8 cellular contexts compared by ENCODE assay signal in the genomic region with DNA sequence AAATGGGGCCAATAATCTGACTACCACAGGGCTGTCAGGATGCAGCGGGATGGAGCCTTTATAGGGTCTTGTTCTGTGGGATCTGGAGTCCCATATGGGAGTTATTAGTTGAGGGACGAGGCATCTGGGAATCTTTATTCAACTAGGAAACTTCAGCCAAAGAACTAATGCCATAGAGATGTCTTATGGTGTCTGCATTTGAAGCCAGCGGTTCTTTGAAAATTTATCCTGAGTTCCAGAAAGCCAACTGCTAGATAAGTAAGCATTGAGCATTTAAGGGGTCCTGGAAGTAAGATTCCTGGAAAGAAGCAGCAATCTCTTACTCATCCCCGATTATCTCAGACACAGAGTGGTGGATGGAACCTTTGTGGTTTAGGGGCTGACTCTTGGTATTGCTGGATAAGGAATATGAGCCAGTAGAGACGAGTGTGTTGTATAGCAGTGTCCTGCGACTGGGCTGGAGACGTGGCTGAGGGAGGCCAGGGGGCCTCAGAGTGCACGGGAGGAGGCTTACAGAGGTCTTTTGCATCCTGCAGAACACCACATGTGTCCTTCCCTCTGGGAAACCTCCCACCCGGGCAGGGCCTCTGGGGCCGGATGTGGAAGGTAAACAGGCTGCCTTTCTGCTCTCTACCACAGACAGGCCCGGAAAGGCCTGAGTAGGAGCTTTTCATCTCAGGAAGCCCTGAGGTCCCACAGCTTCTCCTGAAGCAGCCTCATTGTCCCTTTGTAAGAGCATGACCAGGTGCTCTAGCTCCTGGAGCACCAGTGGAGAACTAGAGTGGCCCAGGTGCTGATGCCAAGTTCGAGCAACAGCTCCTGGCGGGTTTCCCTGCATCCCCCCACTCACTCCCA. TPM values are rescaled to one million over a fixed set of nuclear protein-coding genes. Genes with fewer than 3 reads are reported as not detected.
A peak's percentile ranks its signal among the peaks of the same experiment; 100 is the strongest.
DNase-seq lines count a peak whose midpoint lies in the region; TF ChIP-seq lines count a peak whose summit lies in the region.

No MANE protein-coding gene starts in this region.

- peak overlapping the region; percentile 80 for H3K27ac Mint-ChIP-seq in progenitor cell of endocrine pancreas

- H3K9ac ChIP-seq in SK-N-SH (no peak overlapping the region), fibroblast of lung (ENCODE audit: insufficient read depth, low read length) (no peak overlapping the region)

- H3K27ac ChIP-seq in SK-N-SH (ENCODE audit: low read depth in 2 of 2, low read length in 1 of 2) (peak overlapping the region; percentile 41 to 52), fibroblast of lung (ENCODE audit: insufficient read depth, low read length) (peak overlapping the region; percentile 38)

- H4K20me1 ChIP-seq in SK-N-SH (ENCODE audit: insufficient read depth) (peaks cover 79% of the 10 kb centered on the region), fibroblast of lung (ENCODE audit: control insufficient read depth, extremely low read depth, insufficient read depth, low read length) (no peaks in the 10 kb centered on the region)

- H3K9me3 ChIP-seq in SK-N-SH (no peaks in the 10 kb centered on the region), fibroblast of lung (ENCODE audit: control insufficient read depth, insufficient read depth, low read depth, low read length) (no peaks in the 10 kb centered on the region)

- H3K36me3 ChIP-seq in SK-N-SH (replicated peaks in 1 of 2; ENCODE audit: control insufficient read depth in 1 of 2, insufficient read depth in 2 of 2, low read length in 1 of 2) (peaks cover 5 to 27% of the 10 kb centered on the region in 2 experiments), fibroblast of lung (ENCODE audit: control insufficient read depth, insufficient read depth, low read length) (peaks cover 12% of the 10 kb centered on the region)

- POLR2A ChIA-PET in SK-N-SH (lab: Yijun Ruan, JAX): no interaction called here

- no peak overlapping the region for H3K4me3 Mint-ChIP-seq in progenitor cell of endocrine pancreas (ENCODE audit: low read depth)

- peak; percentile 74 for DNase-seq in Daoy (ENCODE audit: low read depth)
- DNase-seq in SK-N-SH: no peak
- peak; percentile 56 to 87 for DNase-seq in fibroblast of lung (ENCODE audit: low read depth in 2 of 2)
- no peak for DNase-seq in progenitor cell of endocrine pancreas (ENCODE audit: low spot score, unreplicated experiment)
- DNase-seq in NCI-H748 treated with DMSO at 0.1 percent for 48 hours (lab: John Stamatoyannopoulos, UW): no peak
- DNase-seq in activated naive CD4-positive, alpha-beta T cell (lab: John Stamatoyannopoulos, UW): no peak
- no peak for DNase-seq in T-helper 9 cell
- DNase-seq in MV-4-11 (lab: John Stamatoyannopoulos, UW): no peak

- TF ChIP-seq EP300 in SK-N-SH (IDR thresholded peaks at IDR 0.05; ENCODE audit: borderline replicate concordance in 1 of 2, low read depth in 1 of 2, low read length in 1 of 2): no peak

- H3K4me2 ChIP-seq in SK-N-SH: peak overlapping the region; percentile 31; the same call in 1 of the 2 replicates
- H3K4me2 ChIP-seq in fibroblast of lung (ENCODE audit: extremely low read depth, insufficient read depth, low read length): peak overlapping the region; percentile 52

- H3K79me2 ChIP-seq in SK-N-SH (ENCODE audit: insufficient read depth): peaks cover 97% of the 10 kb centered on the region
- peaks cover 90% of the 10 kb centered on the region for H3K79me2 ChIP-seq in fibroblast of lung (ENCODE audit: control insufficient read depth, insufficient read depth, low read length)

- CTCF ChIA-PET in SK-N-SH (lab: Yijun Ruan, JAX): interaction anchor here (0.6 to 1.4 kb wide), 3 partner anchors 9 to 42 kb away, joined by 3 read pairs; no protein-coding TSS in a partner anchor

- H3K27me3 Mint-ChIP-seq in progenitor cell of endocrine pancreas: no peaks in the 10 kb centered on the region

- 60% methylated on average over 10 of the region's 13 CpGs for whole genome bisulfite sequencing in SK-N-SH (ENCODE audit: low lambda C conversion rate)

- peaks cover 6% of the 10 kb centered on the region for H3K36me3 Mint-ChIP-seq in progenitor cell of endocrine pancreas (ENCODE audit: insufficient read depth)

- H3K27me3 ChIP-seq in SK-N-SH (ENCODE audit: insufficient read depth) (no peaks in the 10 kb centered on the region), fibroblast of lung (ENCODE audit: control insufficient read depth, insufficient read depth, low read length) (no peaks in the 10 kb centered on the region)

- H3K4me1 ChIP-seq in SK-N-SH (ENCODE audit: control insufficient read depth in 1 of 2, insufficient read depth in 2 of 2, low read depth in 1 of 2, low read length in 1 of 2) (peaks cover 10 to 31% of the 10 kb centered on the region in 2 experiments; a peak in 3 of 4 replicates), fibroblast of lung (ENCODE audit: control insufficient read depth, extremely low read depth, insufficient read depth, low read length) (peaks cover 37% of the 10 kb centered on the region)

- no peaks in the 10 kb centered on the region for H3K9me3 Mint-ChIP-seq in progenitor cell of endocrine pancreas (ENCODE audit: low read depth)

- H3F3A ChIP-seq in SK-N-SH (replicated peaks; ENCODE audit: insufficient read depth): peaks cover 33% of the 10 kb centered on the region

- H2AFZ ChIP-seq in SK-N-SH (ENCODE audit: low read depth): no peak overlapping the region
- no peak overlapping the region for H2AFZ ChIP-seq in fibroblast of lung (ENCODE audit: low read length)

- peaks cover 69% of the 10 kb centered on the region for H3K4me1 Mint-ChIP-seq in progenitor cell of endocrine pancreas (ENCODE audit: low read depth)

- H3K4me3 ChIP-seq in SK-N-SH (ENCODE audit: low read depth in 2 of 2, low read length in 1 of 2): no peak overlapping the region
- no peak overlapping the region for H3K4me3 ChIP-seq in fibroblast of lung (replicated peaks in 1 of 4; ENCODE audit: control extremely low read depth in 1 of 4, insufficient read depth in 1 of 4, low read depth in 3 of 4, low read length in 4 of 4)

- TF ChIP-seq RAD21 in SK-N-SH (IDR thresholded peaks at IDR 0.05; ENCODE audit: low read length): no peak

- TF ChIP-seq CTCF in SK-N-SH (IDR thresholded peaks at IDR 0.05) (no peak), fibroblast of lung (conservative IDR thresholded peaks at IDR 0.05 in 1 of 2, IDR thresholded peaks at IDR 0.05 in 1 of 2; ENCODE audit: low read depth in 1 of 2, low read length in 2 of 2) (no peak), progenitor cell of endocrine pancreas (IDR thresholded peaks at IDR 0.05; ENCODE audit: unreplicated experiment) (no peak)

- no peaks in the 10 kb centered on the region for H3K9me2 ChIP-seq in SK-N-SH

TF ChIP-seq in SK-N-SH, 30 proteins besides CTCF, POLR2A, EP300 and RAD21:
- TF ChIP-seq JUND (IDR thresholded peaks at IDR 0.05): peak; percentile 29; the same call in 1 of the 2 replicates
- no peak for TF ChIP-seq EZH2phosphoT487 (IDR thresholded peaks at IDR 0.05; ENCODE audit: borderline replicate concordance, low read depth)

RNA-seq across cellular contexts. Expression of gene ACTN4, which starts 28.8 kb away (rescaled TPM):
- 124 and 199 TPM in 2 replicates for total RNA-seq in Daoy (2014; rRNA removed; shearing (Covaris generic))
- polyA plus RNA-seq in SK-N-SH (2012; rRNA removed): 494 and 598 TPM in 2 replicates
- polyA plus RNA-seq in SK-N-SH (2012; cell fraction: cytosol; rRNA removed): 222 and 365 TPM in 2 replicates
- 687 and 951 TPM in 2 replicates for polyA plus RNA-seq in SK-N-SH (2012; cell fraction: nucleus; rRNA removed)
- total RNA-seq in fibroblast of lung: 65.0 and 127 TPM in 2 replicates
- polyA plus RNA-seq in fibroblast of lung: 363 and 683 TPM in 2 replicates
- polyA plus RNA-seq in fibroblast of lung (2012): 608 and 1,180 TPM in 2 replicates
- 641 and 1,577 TPM in 2 replicates for polyA minus RNA-seq in fibroblast of lung (ENCODE audit: low replicate concordance)
- 639 and 657 TPM in 2 replicates for total RNA-seq in progenitor cell of endocrine pancreas

RNA-seq across cellular contexts. Expression of gene EIF3K, which starts 57.3 kb away (rescaled TPM):
- total RNA-seq in Daoy (2014; rRNA removed; shearing (Covaris generic)): 853 and 886 TPM in 2 replicates
- 405 and 484 TPM in 2 replicates for polyA plus RNA-seq in SK-N-SH (2012; rRNA removed)
- 274 and 343 TPM in 2 replicates for polyA plus RNA-seq in SK-N-SH (2012; cell fraction: cytosol; rRNA removed)
- 285 and 487 TPM in 2 replicates for polyA plus RNA-seq in SK-N-SH (2012; cell fraction: nucleus; rRNA removed)
- 198 and 334 TPM in 2 replicates for total RNA-seq in fibroblast of lung
- polyA plus RNA-seq in fibroblast of lung: 171 and 280 TPM in 2 replicates
- 288 and 298 TPM in 2 replicates for polyA plus RNA-seq in fibroblast of lung (2012)
- 519 and 653 TPM in 2 replicates for polyA minus RNA-seq in fibroblast of lung (ENCODE audit: low replicate concordance)
- 193 and 203 TPM in 2 replicates for total RNA-seq in progenitor cell of endocrine pancreas

RNA-seq across cellular contexts. Expression of gene MAP4K1, which starts 58.5 kb away (rescaled TPM):
- total RNA-seq in Daoy (2014; rRNA removed; shearing (Covaris generic)): 0.11 TPM in 1 of 2 replicates, not detected in the other
- polyA plus RNA-seq in SK-N-SH (2012; rRNA removed): 0.31 and 0.37 TPM in 2 replicates
- polyA plus RNA-seq in SK-N-SH (2012; cell fraction: cytosol; rRNA removed): 0.10 and 0.20 TPM in 2 replicates
- polyA plus RNA-seq in SK-N-SH (2012; cell fraction: nucleus; rRNA removed): 2.8 TPM in 2 replicates
- total RNA-seq in fibroblast of lung: under 0.01 and 0.17 TPM in 2 replicates
- 0.09 and 0.12 TPM in 2 replicates for polyA plus RNA-seq in fibroblast of lung
- polyA plus RNA-seq in fibroblast of lung (2012): 0.27 TPM in 1 of 2 replicates, not detected in the other
- not detected in 2 replicates for polyA minus RNA-seq in fibroblast of lung (ENCODE audit: low replicate concordance)
- total RNA-seq in progenitor cell of endocrine pancreas: 6.7 and 10.9 TPM in 2 replicates

Comparison
In these comparisons a context has a peak if more than half of its experiments do, and no peak if none do; other contexts are left out.
1. DNase-seq: peak in Daoy (single experiment) and fibroblast of lung (2 of 2); none in SK-N-SH (single experiment), progenitor cell of endocrine pancreas (single experiment), NCI-H748 treated with DMSO at 0.1 percent for 48 hours (single experiment), activated naive CD4-positive, alpha-beta T cell (0 of 4), T-helper 9 cell (single experiment) and MV-4-11 (single experiment).